10 cellular contexts compared by ENCODE assay signal in the genomic region with DNA sequence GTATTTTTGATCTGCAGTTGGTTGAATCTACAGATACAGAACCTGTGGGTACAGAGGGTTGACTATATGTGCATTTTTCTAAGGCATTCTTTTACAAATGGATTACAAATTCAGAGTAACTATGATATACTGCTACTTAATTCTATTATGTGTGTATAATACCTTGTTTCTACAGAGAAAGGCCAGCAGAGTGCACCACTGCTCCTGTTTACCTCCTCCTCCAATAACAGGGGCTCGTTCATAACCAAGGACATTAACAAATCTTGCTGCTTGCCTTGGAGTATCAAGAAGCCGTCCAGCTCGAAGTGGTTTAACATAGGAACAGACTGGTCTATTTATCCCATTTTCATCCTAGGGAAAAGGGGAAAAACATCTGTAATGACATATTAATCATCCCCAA. TPM values are rescaled to one million over a fixed set of nuclear protein-coding genes. Genes with fewer than 3 reads are reported as not detected.
A peak's percentile ranks its signal among the peaks of the same experiment; 100 is the strongest.
DNase-seq lines count a peak whose midpoint lies in the region; TF ChIP-seq lines count a peak whose summit lies in the region.
"Had no signal": no experiment of that assay in that cellular context is flagged by ENCODE, and none has a peak within 500 bp of the region (broad histone marks: within the 10 kb centered on the region; RNA-seq: fewer than 3 reads in every experiment).

No MANE protein-coding gene starts in this region.

- no peak overlapping the region for H3K27ac ChIP-seq in OCI-LY7 (ENCODE audit: low read depth, low read length, poor library complexity, severe bottlenecking)
- H3K27ac ChIP-seq in testis, result no peak overlapping the region
- H3K27ac ChIP-seq: esophagus muscularis mucosa had no signal

- peaks cover 28% of the 10 kb centered on the region for H3K36me3 ChIP-seq in OCI-LY7 (ENCODE audit: insufficient read depth, low read length)
- no peaks in the 10 kb centered on the region for H3K36me3 ChIP-seq in testis (ENCODE audit: low read depth, missing control alignments)

- H4K20me1 ChIP-seq in OCI-LY7 (ENCODE audit: insufficient read depth, low read length), result no peaks in the 10 kb centered on the region

- intact Hi-C loops in OCI-LY7 (cut with micrococcal nuclease; ENCODE audit: unreplicated experiment) (no loop called here), testis (cut with DNase I; ENCODE audit: low total_unique reads) (no loop called here)

- H3K4me2 ChIP-seq in OCI-LY7 (ENCODE audit: low read length), result no peak overlapping the region

- no peaks in the 10 kb centered on the region for H3K27me3 ChIP-seq in testis
- H3K27me3 ChIP-seq: esophagus muscularis mucosa had no signal

- H3K79me2 ChIP-seq in OCI-LY7 (ENCODE audit: insufficient read depth, low read depth, low read length), result no peaks in the 10 kb centered on the region

- POLR2A ChIA-PET in OCI-LY7 (lab: Charles Lee), result interaction anchor here (1.1 kb wide), 1 partner anchor 38 kb away, joined by 3 read pairs; no protein-coding TSS in a partner anchor

- TF ChIP-seq CTCF in OCI-LY7 (conservative IDR thresholded peaks at IDR 0.05; ENCODE audit: low read length), result peak; percentile 70
- TF ChIP-seq CTCF in testis (IDR thresholded peaks at IDR 0.05), result no peak

- BruUV-seq in OCI-LY7 (replicated peaks; lab: Mats Ljungman, UMichigan), result no TSS peak

- WGBS in testis, 2 donors, result 58 to 77% methylated on average over 3 of the region's 3 CpGs

- no peak for TF ChIP-seq POLR2A in erythroblast (IDR thresholded peaks at IDR 0.05; ENCODE audit: low read length)
- TF ChIP-seq POLR2A in testis (IDR thresholded peaks at IDR 0.05), result no peak

- H3K4me1 ChIP-seq in OCI-LY7 (ENCODE audit: insufficient read depth, low read length, poor library complexity, severe bottlenecking) (no peaks in the 10 kb centered on the region), testis (no peaks in the 10 kb centered on the region)
- H3K4me1 ChIP-seq: esophagus muscularis mucosa had no signal

- DNase-seq in AG08395 (ENCODE audit: low spot score) (peak; percentile 6), H4 (ENCODE audit: low spot score) (peak; percentile 19), OCI-LY7 (ENCODE audit: low spot score) (peak; percentile 24), erythroblast (lab: John Stamatoyannopoulos, UW) (peak; percentile 49 to 52), hippocampal formation (lab: John Stamatoyannopoulos, UW) (no peak), UCSD-AML1 (lab: John Stamatoyannopoulos, UW; ENCODE audit: unreplicated experiment) (no peak), C1 segment of cervical spinal cord (lab: John Stamatoyannopoulos, UW) (no peak), testis (no peak)
- DNase-seq: NCI-H1417 treated with DMSO at 0.1 percent for 48 hours had no signal

- CTCF ChIA-PET in OCI-LY7 (lab: Charles Lee; ENCODE audit: unreplicated experiment), result interaction anchor here (0.6 kb wide), 1 partner anchor 264 kb away, joined by 3 read pairs; no protein-coding TSS in a partner anchor

- H3K9me3 ChIP-seq in OCI-LY7 (ENCODE audit: low read length) (no peaks in the 10 kb centered on the region), testis (no peaks in the 10 kb centered on the region)
- H3K9me3 ChIP-seq: esophagus muscularis mucosa had no signal

- no peaks in the 10 kb centered on the region for H3K9me2 ChIP-seq in OCI-LY7 (ENCODE audit: insufficient read depth, low read length)

- H3K4me3 ChIP-seq in OCI-LY7 (ENCODE audit: low read depth, low read length, poor library complexity, severe bottlenecking) (no peak overlapping the region), testis (no peak overlapping the region)
- H3K4me3 ChIP-seq: esophagus muscularis mucosa had no signal

- no peak overlapping the region for H2AFZ ChIP-seq in OCI-LY7 (ENCODE audit: low read length)

RNA-seq across cellular contexts. Expression of a gene that starts 16.4 kb away (rescaled TPM):
- 12.3 and 13.2 TPM in 2 replicates for total RNA-seq in H4 (2014; rRNA removed; shearing (Covaris generic))
- total RNA-seq in OCI-LY7 (2014; rRNA removed; shearing (Covaris generic)), result 22.1 and 23.7 TPM in 2 replicates
- 13.7 and 14.1 TPM in 2 replicates for total RNA-seq in OCI-LY7 (2022)
- 10 to 100 TPM; 26.7 to 48.6 TPM for total RNA-seq in testis
- 44.5 TPM for polyA plus RNA-seq in testis (ENCODE audit: insufficient read depth, low read depth, low replicate concordance)

RNA-seq across cellular contexts. Expression of a gene that starts 16.7 kb away (rescaled TPM):
- 142 and 149 TPM in 2 replicates for total RNA-seq in H4 (2014; rRNA removed; shearing (Covaris generic))
- 61.7 and 69.2 TPM in 2 replicates for total RNA-seq in OCI-LY7 (2014; rRNA removed; shearing (Covaris generic))
- total RNA-seq in OCI-LY7 (2022), result 98.8 and 103 TPM in 2 replicates
- total RNA-seq in testis, result 100 to 1,000 TPM; 114 to 132 TPM
- 257 TPM for polyA plus RNA-seq in testis (ENCODE audit: insufficient read depth, low read depth, low replicate concordance)

RNA-seq across cellular contexts. Expression of a gene that starts 28.2 kb away (rescaled TPM):
- total RNA-seq in H4 (2014; rRNA removed; shearing (Covaris generic)), result 8.9 and 10.7 TPM in 2 replicates
- total RNA-seq in OCI-LY7 (2014; rRNA removed; shearing (Covaris generic)), result 0.19 TPM in 1 of 2 replicates, not detected in the other
- total RNA-seq in OCI-LY7 (2022) (1.1 and 2.4 TPM in 2 replicates), testis (10 to 100 TPM; 46.8 to 67.6 TPM)
- 83.5 TPM for polyA plus RNA-seq in testis (ENCODE audit: insufficient read depth, low read depth, low replicate concordance)

Comparison
In these comparisons a context has a peak if more than half of its experiments do, and no peak if none do; other contexts are left out.
1. DNase-seq: peak in AG08395 (single experiment), H4 (single experiment), OCI-LY7 (single experiment) and erythroblast (2 of 2); none in hippocampal formation (0 of 2), UCSD-AML1 (single experiment), C1 segment of cervical spinal cord (0 of 14) and testis (single experiment).